Comparison of ENCODE assay signal across 2 cellular contexts in the genomic region with DNA sequence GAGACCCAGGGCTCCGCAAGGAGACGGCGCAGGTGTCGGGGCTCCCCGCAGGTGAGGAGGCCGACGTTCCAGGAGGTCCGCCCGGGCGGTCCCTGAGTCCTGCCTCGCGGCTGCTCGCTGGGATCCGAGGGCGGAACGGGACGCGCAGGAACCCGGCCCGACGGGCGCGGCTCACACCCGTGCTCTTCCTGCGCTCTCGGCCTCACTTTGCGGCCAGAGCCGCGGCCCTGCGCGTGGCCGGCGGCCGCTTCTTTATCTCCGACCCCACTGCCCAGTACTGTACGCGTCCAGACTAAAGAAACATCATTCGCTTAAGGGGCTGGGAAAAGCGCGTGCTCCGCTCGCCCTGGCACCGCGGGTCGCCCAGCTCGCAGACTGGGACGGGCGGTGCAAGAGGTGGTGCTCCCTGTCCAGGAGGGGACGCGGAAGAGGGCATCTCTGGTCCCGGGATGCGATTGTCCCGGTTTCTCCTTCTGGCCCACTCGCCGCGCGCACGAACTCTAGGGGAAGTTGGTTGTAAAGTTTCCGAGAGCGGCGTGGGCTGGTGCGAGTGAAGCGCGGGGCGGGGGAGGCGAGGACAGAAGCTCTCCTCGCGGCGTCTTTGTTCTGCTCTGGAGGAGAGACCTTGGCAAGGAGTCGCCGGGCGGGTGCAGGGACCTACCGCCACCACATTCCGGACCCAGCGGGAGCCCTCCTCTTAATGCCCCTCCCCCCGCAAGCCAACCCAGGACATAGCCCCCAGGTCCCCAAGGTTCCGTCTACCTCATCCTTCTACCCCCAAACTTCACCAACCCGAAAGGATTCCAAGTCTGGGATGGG.
TF ChIP-seq lines count a peak whose summit lies in the region.

No MANE protein-coding gene starts in this region.

TF ChIP-seq in GM23338, 12 proteins besides CTCF, POLR2A, EP300 and RAD21 (continued from another document):
- TF ChIP-seq, protein P1, sequence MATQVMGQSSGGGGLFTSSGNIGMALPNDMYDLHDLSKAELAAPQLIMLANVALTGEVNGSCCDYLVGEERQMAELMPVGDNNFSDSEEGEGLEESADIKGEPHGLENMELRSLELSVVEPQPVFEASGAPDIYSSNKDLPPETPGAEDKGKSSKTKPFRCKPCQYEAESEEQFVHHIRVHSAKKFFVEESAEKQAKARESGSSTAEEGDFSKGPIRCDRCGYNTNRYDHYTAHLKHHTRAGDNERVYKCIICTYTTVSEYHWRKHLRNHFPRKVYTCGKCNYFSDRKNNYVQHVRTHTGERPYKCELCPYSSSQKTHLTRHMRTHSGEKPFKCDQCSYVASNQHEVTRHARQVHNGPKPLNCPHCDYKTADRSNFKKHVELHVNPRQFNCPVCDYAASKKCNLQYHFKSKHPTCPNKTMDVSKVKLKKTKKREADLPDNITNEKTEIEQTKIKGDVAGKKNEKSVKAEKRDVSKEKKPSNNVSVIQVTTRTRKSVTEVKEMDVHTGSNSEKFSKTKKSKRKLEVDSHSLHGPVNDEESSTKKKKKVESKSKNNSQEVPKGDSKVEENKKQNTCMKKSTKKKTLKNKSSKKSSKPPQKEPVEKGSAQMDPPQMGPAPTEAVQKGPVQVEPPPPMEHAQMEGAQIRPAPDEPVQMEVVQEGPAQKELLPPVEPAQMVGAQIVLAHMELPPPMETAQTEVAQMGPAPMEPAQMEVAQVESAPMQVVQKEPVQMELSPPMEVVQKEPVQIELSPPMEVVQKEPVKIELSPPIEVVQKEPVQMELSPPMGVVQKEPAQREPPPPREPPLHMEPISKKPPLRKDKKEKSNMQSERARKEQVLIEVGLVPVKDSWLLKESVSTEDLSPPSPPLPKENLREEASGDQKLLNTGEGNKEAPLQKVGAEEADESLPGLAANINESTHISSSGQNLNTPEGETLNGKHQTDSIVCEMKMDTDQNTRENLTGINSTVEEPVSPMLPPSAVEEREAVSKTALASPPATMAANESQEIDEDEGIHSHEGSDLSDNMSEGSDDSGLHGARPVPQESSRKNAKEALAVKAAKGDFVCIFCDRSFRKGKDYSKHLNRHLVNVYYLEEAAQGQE (IDR thresholded peaks at IDR 0.05; ENCODE audit: unreplicated experiment): peak; percentile 3
- TF ChIP-seq ZNF114 (CRISPR knock-in tag; IDR thresholded peaks at IDR 0.05) (no peak), NANOG (IDR thresholded peaks at IDR 0.05; ENCODE audit: borderline replicate concordance) (no peak), JUNB (IDR thresholded peaks at IDR 0.05; ENCODE audit: unreplicated experiment) (no peak), EZH2 (IDR thresholded peaks at IDR 0.05; ENCODE audit: low read depth, unreplicated experiment) (no peak), EZH2phosphoT487 (IDR thresholded peaks at IDR 0.05; ENCODE audit: unreplicated experiment) (no peak)
TF ChIP-seq in GM23338: peak in this region for 2.

TF ChIP-seq in HepG2, 621 proteins besides CTCF, POLR2A, EP300 and RAD21 (continued from another document):
- no peak for TF ChIP-seq SKI (IDR thresholded peaks at IDR 0.05; ENCODE audit: partially characterized antibody)
- no peak for TF ChIP-seq ZNF564 (CRISPR knock-in tag; IDR thresholded peaks at IDR 0.05)
- no peak for TF ChIP-seq SETDB1 (CRISPR knock-in tag; IDR thresholded peaks at IDR 0.05; ENCODE audit: borderline replicate concordance)
- TF ChIP-seq, protein P2, sequence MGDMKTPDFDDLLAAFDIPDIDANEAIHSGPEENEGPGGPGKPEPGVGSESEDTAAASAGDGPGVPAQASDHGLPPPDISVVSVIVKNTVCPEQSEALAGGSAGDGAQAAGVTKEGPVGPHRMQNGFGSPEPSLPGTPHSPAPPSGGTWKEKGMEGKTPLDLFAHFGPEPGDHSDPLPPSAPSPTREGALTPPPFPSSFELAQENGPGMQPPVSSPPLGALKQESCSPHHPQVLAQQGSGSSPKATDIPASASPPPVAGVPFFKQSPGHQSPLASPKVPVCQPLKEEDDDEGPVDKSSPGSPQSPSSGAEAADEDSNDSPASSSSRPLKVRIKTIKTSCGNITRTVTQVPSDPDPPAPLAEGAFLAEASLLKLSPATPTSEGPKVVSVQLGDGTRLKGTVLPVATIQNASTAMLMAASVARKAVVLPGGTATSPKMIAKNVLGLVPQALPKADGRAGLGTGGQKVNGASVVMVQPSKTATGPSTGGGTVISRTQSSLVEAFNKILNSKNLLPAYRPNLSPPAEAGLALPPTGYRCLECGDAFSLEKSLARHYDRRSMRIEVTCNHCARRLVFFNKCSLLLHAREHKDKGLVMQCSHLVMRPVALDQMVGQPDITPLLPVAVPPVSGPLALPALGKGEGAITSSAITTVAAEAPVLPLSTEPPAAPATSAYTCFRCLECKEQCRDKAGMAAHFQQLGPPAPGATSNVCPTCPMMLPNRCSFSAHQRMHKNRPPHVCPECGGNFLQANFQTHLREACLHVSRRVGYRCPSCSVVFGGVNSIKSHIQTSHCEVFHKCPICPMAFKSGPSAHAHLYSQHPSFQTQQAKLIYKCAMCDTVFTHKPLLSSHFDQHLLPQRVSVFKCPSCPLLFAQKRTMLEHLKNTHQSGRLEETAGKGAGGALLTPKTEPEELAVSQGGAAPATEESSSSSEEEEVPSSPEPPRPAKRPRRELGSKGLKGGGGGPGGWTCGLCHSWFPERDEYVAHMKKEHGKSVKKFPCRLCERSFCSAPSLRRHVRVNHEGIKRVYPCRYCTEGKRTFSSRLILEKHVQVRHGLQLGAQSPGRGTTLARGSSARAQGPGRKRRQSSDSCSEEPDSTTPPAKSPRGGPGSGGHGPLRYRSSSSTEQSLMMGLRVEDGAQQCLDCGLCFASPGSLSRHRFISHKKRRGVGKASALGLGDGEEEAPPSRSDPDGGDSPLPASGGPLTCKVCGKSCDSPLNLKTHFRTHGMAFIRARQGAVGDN (CRISPR knock-in tag; IDR thresholded peaks at IDR 0.05): peak; percentile 23
- TF ChIP-seq MTF2 (CRISPR knock-in tag; IDR thresholded peaks at IDR 0.05; ENCODE audit: borderline replicate concordance): peak; percentile 85; the same call in 1 of the 2 replicates
